In genomic region chr21:14875704-14876364, GRCh38 we compare ENCODE assay signal across 2 cellular contexts.
TF ChIP-seq lines count a peak whose summit lies in the region.

No MANE protein-coding gene starts in this region.

TF ChIP-seq in IMR-90, 13 proteins besides CTCF, POLR2A, EP300 and RAD21 (continued from another document):
- no peak for TF ChIP-seq ELK1 (IDR thresholded peaks at IDR 0.05; ENCODE audit: borderline replicate concordance, low read depth, low read length)
- TF ChIP-seq FOS (IDR thresholded peaks at IDR 0.05; ENCODE audit: low read depth, low read length) = no peak
- TF ChIP-seq BHLHE40 (IDR thresholded peaks at IDR 0.05; ENCODE audit: low read depth, low read length) = no peak
- TF ChIP-seq SMC3 (IDR thresholded peaks at IDR 0.05; ENCODE audit: low read depth, low read length) = no peak
- TF ChIP-seq MAZ (IDR thresholded peaks at IDR 0.05; ENCODE audit: borderline replicate concordance, low read depth, low read length) = no peak
- no peak for TF ChIP-seq CEBPB (IDR thresholded peaks at IDR 0.05; ENCODE audit: low read depth, low read length)

TF ChIP-seq in WTC11, 78 proteins besides CTCF, POLR2A, EP300 and RAD21 (continued from another document):
- no peak for TF ChIP-seq ZNF425 (CRISPR knock-in tag; conservative IDR thresholded peaks at IDR 0.05)
- TF ChIP-seq HMGXB4 (CRISPR knock-in tag; IDR thresholded peaks at IDR 0.05) = no peak
- TF ChIP-seq ZNF532 (CRISPR knock-in tag; IDR thresholded peaks at IDR 0.05; ENCODE audit: borderline replicate concordance) = no peak
- TF ChIP-seq CREB1 (CRISPR knock-in tag; IDR thresholded peaks at IDR 0.05) = no peak
- no peak for TF ChIP-seq ELF4 (CRISPR knock-in tag; IDR thresholded peaks at IDR 0.05; ENCODE audit: low read depth)
- no peak for TF ChIP-seq CDX4 (CRISPR knock-in tag; IDR thresholded peaks at IDR 0.05; ENCODE audit: borderline replicate concordance)
- TF ChIP-seq ZMAT4 (CRISPR knock-in tag; IDR thresholded peaks at IDR 0.05) = no peak
- TF ChIP-seq FOXP1 (CRISPR knock-in tag; IDR thresholded peaks at IDR 0.05; ENCODE audit: borderline replicate concordance) = no peak
